In the genomic region with DNA sequence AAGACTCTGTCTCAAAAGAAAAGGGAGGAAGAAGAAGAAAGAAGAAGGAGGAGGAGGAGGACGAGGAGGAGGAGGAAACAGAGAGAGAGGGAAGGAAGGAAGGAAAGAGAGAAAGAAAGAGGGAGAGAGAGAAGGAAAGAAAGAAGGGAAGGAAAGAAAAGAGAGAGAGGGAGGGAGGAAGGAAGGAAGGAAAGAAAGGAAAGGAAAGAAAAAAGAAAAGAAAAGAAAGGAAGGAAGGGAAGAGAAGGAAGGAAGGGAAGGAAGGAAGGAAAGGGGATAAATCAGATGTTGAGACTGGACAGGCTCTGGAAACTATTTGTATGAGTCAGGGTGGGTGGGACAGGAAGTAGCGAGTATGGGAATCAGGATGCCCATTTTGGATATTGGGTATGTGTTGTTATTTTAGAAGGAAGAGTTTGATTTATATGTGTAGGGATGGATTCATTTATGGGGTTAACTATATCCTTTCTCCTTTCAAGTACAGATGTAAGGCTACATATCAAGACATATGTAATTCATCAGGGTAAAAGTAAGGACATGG, we compare ENCODE assay signal across 23 cellular contexts. TPM values are rescaled to one million over a fixed set of nuclear protein-coding genes. Genes with fewer than 3 reads are reported as not detected.
A peak's percentile ranks its signal among the peaks of the same experiment; 100 is the strongest.
DNase-seq lines count a peak whose midpoint lies in the region; ATAC-seq, FAIRE-seq and TF ChIP-seq lines count a peak whose summit lies in the region.
"Had no signal": no experiment of that assay in that cellular context is flagged by ENCODE, and none has a peak within 500 bp of the region (broad histone marks: within the 10 kb centered on the region; RNA-seq: fewer than 3 reads in every experiment).

No MANE protein-coding gene starts in this region.

- FAIRE-seq in urothelium cell line (lab: Jason Lieb, UNC) = no peak
- FAIRE-seq: colon, RCC 7860 had no signal

- H3K27me3 ChIP-seq in fibroblast of lung (ENCODE audit: control insufficient read depth, insufficient read depth, low read length) (no peaks in the 10 kb centered on the region), HAP-1 (ENCODE audit: low read depth) (no peaks in the 10 kb centered on the region)
- H3K27me3 ChIP-seq: body of pancreas, sigmoid colon, uterus had no signal

- CTCF ChIA-PET in HEK293 (lab: Yijun Ruan, JAX) = interaction anchor here (0.6 to 1.7 kb wide), 3 partner anchors 15 to 91 kb away, joined by 3 to 5 read pairs (median 4); no protein-coding TSS in a partner anchor

- H3K27ac Mint-ChIP-seq in mesothelial cell of epicardium = no peak overlapping the region
- H3K27ac Mint-ChIP-seq: activated CD4-positive, alpha-beta memory T cell treated with anti-CD3 and anti-CD28 coated beads for 36 hours; activated naive CD8-positive, alpha-beta T cell treated with anti-CD3 and anti-CD28 coated beads, Interleukin-2, amount 50 U/mL, for 24 hours; CD4-positive, alpha-beta memory T cell had no signal

- H2AFZ ChIP-seq in fibroblast of lung (ENCODE audit: low read length) = peak overlapping the region; percentile 65

- H3K36me3 ChIP-seq in HEK293 (ENCODE audit: control insufficient read depth in 2 of 2, insufficient read depth in 1 of 2, low read length in 2 of 2) (no peaks in the 10 kb centered on the region), fibroblast of lung (ENCODE audit: control insufficient read depth, insufficient read depth, low read length) (no peaks in the 10 kb centered on the region), HAP-1 (replicated peaks) (no peaks in the 10 kb centered on the region)
- H3K36me3 ChIP-seq: sigmoid colon, uterus had no signal

- H3K9me3 Mint-ChIP-seq in mesothelial cell of epicardium = no peaks in the 10 kb centered on the region
- H3K9me3 Mint-ChIP-seq: activated CD4-positive, alpha-beta memory T cell treated with anti-CD3 and anti-CD28 coated beads for 36 hours; activated naive CD8-positive, alpha-beta T cell treated with anti-CD3 and anti-CD28 coated beads, Interleukin-2, amount 50 U/mL, for 24 hours; CD4-positive, alpha-beta memory T cell; effector memory CD8-positive, alpha-beta T cell; natural killer cell treated with Interleukin-12 subunit alpha and Interleukin-12 subunit beta and Interleukin-15 and Interleukin-18, amount 100 ng/mL, for 72 hours had no signal

- ATAC-seq in SK-N-SH treated with all-trans-retinoic acid at 6 μM for 48 hours (peak; percentile 50; the same call in 2 of the 3 replicates), GM21723 (IDR thresholded peaks at IDR 0.05; ENCODE audit: unreplicated experiment) (no peak)
- ATAC-seq: activated naive CD8-positive, alpha-beta T cell treated with anti-CD3 and anti-CD28 coated beads, Interleukin-2, amount 50 U/mL, for 24 hours; body of pancreas; effector memory CD8-positive, alpha-beta T cell; natural killer cell treated with Interleukin-12 subunit alpha and Interleukin-12 subunit beta and Interleukin-15 and Interleukin-18, amount 100 ng/mL, for 72 hours had no signal

- TF ChIP-seq CTCF in HEK293 (tag by site-specific recombination; IDR thresholded peaks at IDR 0.05) = no peak
- TF ChIP-seq CTCF in fibroblast of lung (conservative IDR thresholded peaks at IDR 0.05 in 1 of 2, IDR thresholded peaks at IDR 0.05 in 1 of 2; ENCODE audit: low read depth in 1 of 2, low read length in 2 of 2) = no peak
- TF ChIP-seq CTCF in mesothelial cell of epicardium (IDR thresholded peaks at IDR 0.05; ENCODE audit: unreplicated experiment) = no peak

- H3K27me3 Mint-ChIP-seq in mesothelial cell of epicardium (ENCODE audit: low read depth) = no peaks in the 10 kb centered on the region
- H3K27me3 Mint-ChIP-seq: activated CD4-positive, alpha-beta memory T cell treated with anti-CD3 and anti-CD28 coated beads for 36 hours; activated naive CD8-positive, alpha-beta T cell treated with anti-CD3 and anti-CD28 coated beads, Interleukin-2, amount 50 U/mL, for 24 hours; CD4-positive, alpha-beta memory T cell; effector memory CD8-positive, alpha-beta T cell; natural killer cell treated with Interleukin-12 subunit alpha and Interleukin-12 subunit beta and Interleukin-15 and Interleukin-18, amount 100 ng/mL, for 72 hours had no signal

- H3K9me3 ChIP-seq in HEK293 (ENCODE audit: control insufficient read depth, insufficient read depth, low read depth, low read length) (no peaks in the 10 kb centered on the region), fibroblast of lung (ENCODE audit: control insufficient read depth, insufficient read depth, low read depth, low read length) (no peaks in the 10 kb centered on the region), HAP-1 (no peaks in the 10 kb centered on the region)
- H3K9me3 ChIP-seq: body of pancreas, sigmoid colon, uterus had no signal

- H3K4me3 Mint-ChIP-seq in mesothelial cell of epicardium = no peak overlapping the region
- H3K4me3 Mint-ChIP-seq: activated CD4-positive, alpha-beta memory T cell treated with anti-CD3 and anti-CD28 coated beads for 36 hours; activated naive CD8-positive, alpha-beta T cell treated with anti-CD3 and anti-CD28 coated beads, Interleukin-2, amount 50 U/mL, for 24 hours; CD4-positive, alpha-beta memory T cell; effector memory CD8-positive, alpha-beta T cell; natural killer cell treated with Interleukin-12 subunit alpha and Interleukin-12 subunit beta and Interleukin-15 and Interleukin-18, amount 100 ng/mL, for 72 hours had no signal

- H3K27ac ChIP-seq in HEK293 (ENCODE audit: extremely low read depth, low read depth, low read length) = no peak overlapping the region
- no peak overlapping the region for H3K27ac ChIP-seq in fibroblast of lung (ENCODE audit: insufficient read depth, low read length)
- H3K27ac ChIP-seq: body of pancreas, sigmoid colon, uterus had no signal

- no peaks in the 10 kb centered on the region for H3K4me1 Mint-ChIP-seq in mesothelial cell of epicardium

- DNase-seq in fibroblast of lung (ENCODE audit: low read depth in 2 of 2) (peak in 1 of 2 donors; percentile 21), urothelium cell line (ENCODE audit: low spot score) (peak; percentile 67), mesothelial cell of epicardium (ENCODE audit: low spot score in 2 of 2, unreplicated experiment in 2 of 2) (no peak), HAP-1 (ENCODE audit: low spot score in 2 of 2) (no peak)
- DNase-seq: activated CD4-positive, alpha-beta memory T cell treated with anti-CD3 and anti-CD28 coated beads for 36 hours; activated gamma-delta T cell; activated naive CD8-positive, alpha-beta T cell treated with anti-CD3 and anti-CD28 coated beads, Interleukin-2, amount 50 U/mL, for 24 hours; body of pancreas; CD4-positive, alpha-beta memory T cell; DMS 273 treated with DMSO at 0.1 percent for 48 hours; effector memory CD8-positive, alpha-beta T cell; GDM1; NCI-H1417 treated with DMSO at 0.1 percent for 48 hours; NCI-H510A; sigmoid colon; T1000; uterus had no signal

- H3K9ac ChIP-seq in fibroblast of lung (ENCODE audit: insufficient read depth, low read length) = no peak overlapping the region

- H3K4me1 ChIP-seq in HEK293 (ENCODE audit: control insufficient read depth, insufficient read depth, low read length) (no peaks in the 10 kb centered on the region), fibroblast of lung (ENCODE audit: control insufficient read depth, extremely low read depth, insufficient read depth, low read length) (peaks cover 2% of the 10 kb centered on the region), HAP-1 (no peaks in the 10 kb centered on the region; the same call in 1 of the 2 replicates)
- H3K4me1 ChIP-seq: uterus had no signal

- POLR2A ChIA-PET in HEK293 (lab: Yijun Ruan, JAX) = no interaction called here

- in situ Hi-C loops in HAP-1 (cut with MboI; ENCODE audit: low sequenced_read_pairs) = no loop called here

- H3K36me3 Mint-ChIP-seq in mesothelial cell of epicardium = no peaks in the 10 kb centered on the region
- H3K36me3 Mint-ChIP-seq: activated CD4-positive, alpha-beta memory T cell treated with anti-CD3 and anti-CD28 coated beads for 36 hours; CD4-positive, alpha-beta memory T cell; natural killer cell treated with Interleukin-12 subunit alpha and Interleukin-12 subunit beta and Interleukin-15 and Interleukin-18, amount 100 ng/mL, for 72 hours had no signal

- no peaks in the 10 kb centered on the region for H3K79me2 ChIP-seq in fibroblast of lung (ENCODE audit: control insufficient read depth, insufficient read depth, low read length)

- no peak overlapping the region for H3K4me2 ChIP-seq in fibroblast of lung (ENCODE audit: extremely low read depth, insufficient read depth, low read length)

- no peaks in the 10 kb centered on the region for H4K20me1 ChIP-seq in fibroblast of lung (ENCODE audit: control insufficient read depth, extremely low read depth, insufficient read depth, low read length)

- no peak overlapping the region for H3K4me3 ChIP-seq in HEK293 (ENCODE audit: low read depth, low read length)
- H3K4me3 ChIP-seq in fibroblast of lung (replicated peaks in 1 of 4; ENCODE audit: control extremely low read depth in 1 of 4, insufficient read depth in 1 of 4, low read depth in 3 of 4, low read length in 4 of 4) = no peak overlapping the region
- no peak overlapping the region for H3K4me3 ChIP-seq in HAP-1
- H3K4me3 ChIP-seq: body of pancreas, sigmoid colon, uterus had no signal

TF ChIP-seq in HEK293, 187 proteins besides CTCF, POLR2A, EP300 and RAD21 (continues in another document):
- TF ChIP-seq ZNF623 (tag by site-specific recombination; IDR thresholded peaks at IDR 0.05) = no peak
- 0 out of 2 replicates have a peak, but pooled peaks have one; percentile 23 for TF ChIP-seq ZNF785 (tag by site-specific recombination; IDR thresholded peaks at IDR 0.05)

TF ChIP-seq in SK-N-SH treated with all-trans-retinoic acid at 6 μM for 48 hours, 23 proteins besides CTCF, POLR2A, EP300 and RAD21 (continues in another document):
- TF ChIP-seq, protein P1, sequence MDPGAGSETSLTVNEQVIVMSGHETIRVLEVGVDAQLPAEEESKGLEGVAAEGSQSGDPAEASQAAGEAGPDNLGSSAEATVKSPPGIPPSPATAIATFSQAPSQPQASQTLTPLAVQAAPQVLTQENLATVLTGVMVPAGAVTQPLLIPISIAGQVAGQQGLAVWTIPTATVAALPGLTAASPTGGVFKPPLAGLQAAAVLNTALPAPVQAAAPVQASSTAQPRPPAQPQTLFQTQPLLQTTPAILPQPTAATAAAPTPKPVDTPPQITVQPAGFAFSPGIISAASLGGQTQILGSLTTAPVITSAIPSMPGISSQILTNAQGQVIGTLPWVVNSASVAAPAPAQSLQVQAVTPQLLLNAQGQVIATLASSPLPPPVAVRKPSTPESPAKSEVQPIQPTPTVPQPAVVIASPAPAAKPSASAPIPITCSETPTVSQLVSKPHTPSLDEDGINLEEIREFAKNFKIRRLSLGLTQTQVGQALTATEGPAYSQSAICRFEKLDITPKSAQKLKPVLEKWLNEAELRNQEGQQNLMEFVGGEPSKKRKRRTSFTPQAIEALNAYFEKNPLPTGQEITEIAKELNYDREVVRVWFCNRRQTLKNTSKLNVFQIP (CRISPR knock-in tag; IDR thresholded peaks at IDR 0.05; ENCODE audit: borderline replicate concordance, low read depth) = no peak

RNA-seq across cellular contexts. Expression of a gene that starts 6.0 kb away (rescaled TPM):
- total RNA-seq in fibroblast of lung = 2,627 and 3,935 TPM in 2 replicates
- 2,773 and 2,862 TPM in 2 replicates for polyA plus RNA-seq in fibroblast of lung
- 2,320 and 2,565 TPM in 2 replicates for polyA plus RNA-seq in fibroblast of lung (2012)
- 1,108 and 1,634 TPM in 2 replicates for polyA minus RNA-seq in fibroblast of lung (ENCODE audit: low replicate concordance)
- 2,423 to 2,513 TPM (median 2,494 TPM) in 3 replicates for total RNA-seq in mesothelial cell of epicardium

RNA-seq across cellular contexts. Expression of a gene that starts 24.3 kb away (rescaled TPM):
- total RNA-seq in fibroblast of lung (7.7 and 13.0 TPM in 2 replicates), mesothelial cell of epicardium (37.4 to 38.9 TPM (median 38.9 TPM) in 3 replicates)
- 12.9 and 13.5 TPM in 2 replicates for polyA plus RNA-seq in fibroblast of lung
- 29.4 and 32.7 TPM in 2 replicates for polyA plus RNA-seq in fibroblast of lung (2012)
- polyA minus RNA-seq in fibroblast of lung (ENCODE audit: low replicate concordance) = 9.2 and 21.0 TPM in 2 replicates
- total RNA-seq: activated CD4-positive, alpha-beta memory T cell treated with anti-CD3 and anti-CD28 coated beads for 36 hours; CD4-positive, alpha-beta memory T cell had no signal
